10 cellular contexts compared by ENCODE assay signal in genomic region chr16:57358527-57359095, GRCh38. TPM values are rescaled to one million over a fixed set of nuclear protein-coding genes. Genes with fewer than 3 reads are reported as not detected.
DNase-seq lines count a peak whose midpoint lies in the region; ATAC-seq and TF ChIP-seq lines count a peak whose summit lies in the region.
"Had no signal": no experiment of that assay in that cellular context is flagged by ENCODE, and none has a peak within 500 bp of the region (broad histone marks: within the 10 kb centered on the region; RNA-seq: fewer than 3 reads in every experiment).

A gene with protein sequence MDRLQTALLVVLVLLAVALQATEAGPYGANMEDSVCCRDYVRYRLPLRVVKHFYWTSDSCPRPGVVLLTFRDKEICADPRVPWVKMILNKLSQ (plus strand): TSS chr16:57358783. CDS start chr16:57358817, 34 bp downstream.

- H3K27me3 ChIP-seq in foreskin keratinocyte: peaks cover 7% of the 10 kb centered on the region

- peak; percentile 45 for TF ChIP-seq POLR2A in GM10847 (IDR thresholded peaks at IDR 0.05; ENCODE audit: extremely low read depth, insufficient read length)
- peak; percentile 82 for TF ChIP-seq POLR2A in GM19099 (IDR thresholded peaks at IDR 0.05; ENCODE audit: extremely low read depth, insufficient read length, low read depth)

- DNase-seq in foreskin keratinocyte: no peak
- no peak for DNase-seq in NCI-H1092 treated with DMSO at 0.1 percent for 48 hours (lab: John Stamatoyannopoulos, UW)
- no peak for DNase-seq in cortex of kidney (lab: John Stamatoyannopoulos, UW)
- no peak for DNase-seq in NCI-H1105 treated with DMSO at 0.1 percent for 48 hours (lab: John Stamatoyannopoulos, UW)
- DNase-seq: SIG-M5 had no signal

- no peaks in the 10 kb centered on the region for H3K4me1 ChIP-seq in foreskin keratinocyte

- no peak for TF ChIP-seq CTCF in foreskin keratinocyte (conservative IDR thresholded peaks at IDR 0.05)

- ATAC-seq in HG03565 (IDR thresholded peaks at IDR 0.05; ENCODE audit: unreplicated experiment): peak; percentile 56
- peak; percentile 58 for ATAC-seq in foreskin keratinocyte
- no peak for ATAC-seq in HG02763 (IDR thresholded peaks at IDR 0.05; ENCODE audit: unreplicated experiment)

- no peak within 1 kb of the TSS for H3K27ac ChIP-seq in foreskin keratinocyte

RNA-seq across cellular contexts. Expression of the gene that starts here (rescaled TPM):
- not detected in 2 replicates for total RNA-seq in foreskin keratinocyte
- polyA plus RNA-seq in foreskin keratinocyte: not detected in 2 replicates
- total RNA-seq: fibroblast of villous mesenchyme had no signal

Comparison
In these comparisons a context has a peak if more than half of its experiments do, and no peak if none do; other contexts are left out.
1. Peak in ATAC-seq in foreskin keratinocyte; RNA of the gene not detected or under 1 TPM.